In genomic region chr6:163392533-163392932, GRCh38 we compare ENCODE assay signal across 9 cellular contexts. TPM values are rescaled to one million over a fixed set of nuclear protein-coding genes. Genes with fewer than 3 reads are reported as not detected.
DNase-seq lines count a peak whose midpoint lies in the region; ATAC-seq, FAIRE-seq and TF ChIP-seq lines count a peak whose summit lies in the region.
"Had no signal": no experiment of that assay in that cellular context is flagged by ENCODE, and none has a peak within 500 bp of the region (broad histone marks: within the 10 kb centered on the region; RNA-seq: fewer than 3 reads in every experiment).

No MANE protein-coding gene starts in this region.

- no peak overlapping the region for H2BK120ac ChIP-seq in H9 (ENCODE audit: low read depth, low read length, poor library complexity, severe bottlenecking)

- H3T11ph ChIP-seq in H9 (ENCODE audit: low read length) = no peak overlapping the region

- H3K79me2 ChIP-seq in MM.1S (ENCODE audit: low read length) (no peaks in the 10 kb centered on the region), hepatocyte (no peaks in the 10 kb centered on the region), Karpas-422 (ENCODE audit: low read length) (no peaks in the 10 kb centered on the region), H9 (ENCODE audit: insufficient read depth, low read length) (no peaks in the 10 kb centered on the region)

- peaks cover 3% of the 10 kb centered on the region for H3K23me2 ChIP-seq in H9 (ENCODE audit: insufficient read length, low read depth, low read length, poor library complexity, severe bottlenecking)

- H2BK5ac ChIP-seq in H9 (ENCODE audit: insufficient read length, low read length) = no peak overlapping the region

- peak; percentile 9 for DNase-seq in MM.1S
- DNase-seq in body of pancreas = peak; percentile 65 to 81 (median 75)
- DNase-seq in hepatocyte (ENCODE audit: low spot score) = peak; percentile 55
- DNase-seq in testis = peak; percentile 76
- DNase-seq in Karpas-422 = no peak
- DNase-seq in H9 = no peak
- DNase-seq in frontal cortex (ENCODE audit: low spot score in 2 of 2) = no peak
- DNase-seq: NCI-H1436 treated with DMSO at 0.1 percent for 48 hours had no signal

- H4K20me1 ChIP-seq in MM.1S (ENCODE audit: insufficient read depth, low read length) = no peaks in the 10 kb centered on the region
- no peaks in the 10 kb centered on the region for H4K20me1 ChIP-seq in hepatocyte (ENCODE audit: insufficient read depth, poor library complexity, severe bottlenecking)
- H4K20me1 ChIP-seq in Karpas-422 (ENCODE audit: insufficient read depth, low read depth, low read length) = no peaks in the 10 kb centered on the region
- no peaks in the 10 kb centered on the region for H4K20me1 ChIP-seq in H9 (ENCODE audit: control insufficient read depth, insufficient read depth, insufficient read length)

- no peak overlapping the region for H4K5ac ChIP-seq in H9 (ENCODE audit: insufficient read length, low read depth, low read length)

- intact Hi-C loops in body of pancreas (cut with DNase I) (no loop called here), testis (cut with DNase I; ENCODE audit: low total_unique reads) (no loop called here)

- no peaks in the 10 kb centered on the region for H3K36me3 ChIP-seq in MM.1S (replicated peaks; ENCODE audit: insufficient read depth, low read length)
- no peaks in the 10 kb centered on the region for H3K36me3 ChIP-seq in body of pancreas (replicated peaks in 1 of 2; ENCODE audit: insufficient read depth in 1 of 2, low read depth in 2 of 2)
- H3K36me3 ChIP-seq in hepatocyte (replicated peaks; ENCODE audit: insufficient read depth, low read depth) = no peaks in the 10 kb centered on the region
- H3K36me3 ChIP-seq in testis (ENCODE audit: low read depth, missing control alignments) = no peaks in the 10 kb centered on the region
- H3K36me3 ChIP-seq in Karpas-422 (ENCODE audit: insufficient read depth, low read length) = no peaks in the 10 kb centered on the region

- TF ChIP-seq POLR2A in body of pancreas (IDR thresholded peaks at IDR 0.05) = no peak
- TF ChIP-seq POLR2A in testis (IDR thresholded peaks at IDR 0.05) = no peak

- H3K27me3 Mint-ChIP-seq in H9 (ENCODE audit: low read depth) = no peaks in the 10 kb centered on the region

- peaks cover 27 to 31% of the 10 kb centered on the region in 2 experiments for H3K4me1 Mint-ChIP-seq in H9

- H3K9me3 ChIP-seq in MM.1S (replicated peaks; ENCODE audit: insufficient read depth, low read length) = no peaks in the 10 kb centered on the region
- H3K9me3 ChIP-seq in body of pancreas = peaks cover 0 to 3% (median 0%) of the 10 kb centered on the region in 3 donors
- H3K9me3 ChIP-seq in hepatocyte (ENCODE audit: low read depth) = no peaks in the 10 kb centered on the region
- no peaks in the 10 kb centered on the region for H3K9me3 ChIP-seq in testis
- peaks cover 14% of the 10 kb centered on the region for H3K9me3 ChIP-seq in Karpas-422 (ENCODE audit: low read length)
- H3K9me3 ChIP-seq in H9 (ENCODE audit: control insufficient read depth, low read depth, low read length) = no peaks in the 10 kb centered on the region

- H3K18ac ChIP-seq in H9 (ENCODE audit: insufficient read length, low read depth, low read length) = no peak overlapping the region

- no peak overlapping the region for H3K4me3 ChIP-seq in MM.1S (ENCODE audit: low read length)
- no peak overlapping the region for H3K4me3 ChIP-seq in body of pancreas
- no peak overlapping the region for H3K4me3 ChIP-seq in hepatocyte
- no peak overlapping the region for H3K4me3 ChIP-seq in testis
- H3K4me3 ChIP-seq in Karpas-422 (ENCODE audit: low read length) = no peak overlapping the region

- H3K23ac ChIP-seq in H9 (ENCODE audit: insufficient read length, low read depth, low read length) = no peak overlapping the region

- WGBS in body of pancreas, 2 donors = 0 to 4% methylated on average over 2 of the region's 2 CpGs
- 60% methylated on average over 2 of the region's 2 CpGs for WGBS in hepatocyte (ENCODE audit: low lambda C conversion rate, missing lambda C conversion rate)
- 13 to 18% methylated on average over 2 of the region's 2 CpGs for WGBS in testis, 2 donors
- no CpG with 5 or more reads among the region's 2 CpGs for WGBS in H9 (ENCODE audit: extremely low coverage, insufficient read length, low lambda C conversion rate)

- ATAC-seq in body of pancreas = peak; percentile 85

- H2AK5ac ChIP-seq in H9 (ENCODE audit: insufficient read length, low read length) = no peak overlapping the region

- H3K14ac ChIP-seq in H9 (ENCODE audit: insufficient read depth, low read length) = no peak overlapping the region

- H3K9ac ChIP-seq in MM.1S (ENCODE audit: low read length) (no peak overlapping the region), Karpas-422 (ENCODE audit: low read length) (no peak overlapping the region), H9 (ENCODE audit: extremely low read depth, insufficient read length, low read length) (no peak overlapping the region)

- H2BK20ac ChIP-seq in H9 (ENCODE audit: low read depth, low read length, poor library complexity, severe bottlenecking) = no peak overlapping the region

- H4K91ac ChIP-seq in H9 (ENCODE audit: insufficient read length, low read depth, low read length) = no peak overlapping the region

- no peak overlapping the region for H3K56ac ChIP-seq in H9 (ENCODE audit: insufficient read length, low read depth, low read length)

- H4K8ac ChIP-seq in H9 (replicated peaks; ENCODE audit: insufficient read length, low read depth, low read length) = no peak overlapping the region

- H3K79me1 ChIP-seq in H9 (ENCODE audit: insufficient read depth, low read depth, low read length, poor library complexity, severe bottlenecking) = no peaks in the 10 kb centered on the region

- H3K4ac ChIP-seq in H9 (ENCODE audit: low read depth, low read length) = no peak overlapping the region

- no peak overlapping the region for H2BK12ac ChIP-seq in H9 (ENCODE audit: insufficient read length, low read depth, low read length)

- H3K27me3 ChIP-seq in MM.1S (replicated peaks; ENCODE audit: insufficient read depth, low read length) (no peaks in the 10 kb centered on the region), body of pancreas (no peaks in the 10 kb centered on the region), hepatocyte (no peaks in the 10 kb centered on the region), testis (no peaks in the 10 kb centered on the region), Karpas-422 (ENCODE audit: low read length) (no peaks in the 10 kb centered on the region), H9 (ENCODE audit: insufficient read depth, low read length) (no peaks in the 10 kb centered on the region)

- no peak overlapping the region for H3K27ac Mint-ChIP-seq in H9

- H3K4me2 ChIP-seq in MM.1S (ENCODE audit: low read depth, low read length) (no peak overlapping the region), hepatocyte (no peak overlapping the region), Karpas-422 (ENCODE audit: low read depth, low read length, poor library complexity, severe bottlenecking) (no peak overlapping the region), H9 (ENCODE audit: insufficient read depth, insufficient read length, low read length) (no peak overlapping the region)

- no peaks in the 10 kb centered on the region for H3K4me1 ChIP-seq in MM.1S (ENCODE audit: low read length)
- peaks cover 10% of the 10 kb centered on the region for H3K4me1 ChIP-seq in body of pancreas
- no peaks in the 10 kb centered on the region for H3K4me1 ChIP-seq in hepatocyte (ENCODE audit: insufficient read depth)
- H3K4me1 ChIP-seq in testis = peaks cover 28% of the 10 kb centered on the region
- H3K4me1 ChIP-seq in Karpas-422 (ENCODE audit: low read length) = no peaks in the 10 kb centered on the region
- peaks cover 2% of the 10 kb centered on the region; the same call in 1 of the 2 replicates for H3K4me1 ChIP-seq in H9 (ENCODE audit: insufficient read depth, low read length)

- H3K4me3 Mint-ChIP-seq in H9 = no peak overlapping the region

- peaks cover 0 to 4% (median 0%) of the 10 kb centered on the region in 3 experiments; a peak in 1 of 7 replicates for H3K36me3 Mint-ChIP-seq in H9 (ENCODE audit: insufficient read depth in 1 of 3, low read depth in 3 of 3)

- no peak overlapping the region for H3K27ac ChIP-seq in MM.1S (ENCODE audit: low read length)
- no peak overlapping the region for H3K27ac ChIP-seq in body of pancreas
- no peak overlapping the region for H3K27ac ChIP-seq in hepatocyte
- no peak overlapping the region for H3K27ac ChIP-seq in testis
- no peak overlapping the region for H3K27ac ChIP-seq in Karpas-422 (ENCODE audit: low read length)
- H3K27ac ChIP-seq in H9 (ENCODE audit: insufficient read length, low read depth, low read length) = no peak overlapping the region

- no peaks in the 10 kb centered on the region for H3F3A ChIP-seq in MM.1S (ENCODE audit: insufficient read depth, low read length)

- TF ChIP-seq CTCF in MM.1S (IDR thresholded peaks at IDR 0.05; ENCODE audit: low read length) (no peak), body of pancreas (IDR thresholded peaks at IDR 0.05) (no peak), hepatocyte (IDR thresholded peaks at IDR 0.05; ENCODE audit: poor library complexity) (no peak), testis (IDR thresholded peaks at IDR 0.05) (no peak), H9 (conservative IDR thresholded peaks at IDR 0.05) (no peak)

- FAIRE-seq in frontal cortex (lab: Jason Lieb, UNC) = no peak
- FAIRE-seq: G401.6 had no signal

- H2AFZ ChIP-seq in MM.1S (ENCODE audit: low read length) (no peak overlapping the region), hepatocyte (no peak overlapping the region), Karpas-422 (ENCODE audit: low read length) (no peak overlapping the region), H9 (ENCODE audit: low read length) (no peak overlapping the region)

- H3K9me3 Mint-ChIP-seq in H9 = no peaks in the 10 kb centered on the region; a peak in 1 of 5 replicates

- H2BK15ac ChIP-seq in H9 (ENCODE audit: low read depth, low read length) = no peak overlapping the region

- H3K9me2 ChIP-seq in MM.1S (replicated peaks; ENCODE audit: insufficient read depth, low read length) (no peaks in the 10 kb centered on the region), hepatocyte (replicated peaks; ENCODE audit: insufficient read depth) (no peaks in the 10 kb centered on the region), Karpas-422 (replicated peaks; ENCODE audit: insufficient read depth, low read length) (no peaks in the 10 kb centered on the region)

RNA-seq across cellular contexts. Expression of gene QKI, which starts 22.0 kb away (rescaled TPM):
- total RNA-seq in body of pancreas = 10 to 100 TPM; 60.4 to 61.3 TPM
- total RNA-seq in hepatocyte = 81.8 and 92.5 TPM in 2 replicates
- 38.0 and 42.2 TPM in 2 replicates for polyA plus RNA-seq in hepatocyte
- 100 to 1,000 TPM; 315 to 366 TPM for total RNA-seq in testis
- 148 TPM for polyA plus RNA-seq in testis (ENCODE audit: insufficient read depth, low read depth, low replicate concordance)
- 0.04 TPM in 1 of 2 replicates, not detected in the other for total RNA-seq in Karpas-422 (2014; rRNA removed; shearing (Covaris generic); ENCODE audit: low replicate concordance)
- total RNA-seq in H9 (2021) = 176 TPM in 2 replicates
- 218 TPM for total RNA-seq in frontal cortex

Comparison
In these comparisons a context has a peak if more than half of its experiments do, and no peak if none do; other contexts are left out.
1. DNase-seq: peak in MM.1S (single experiment), body of pancreas (4 of 4), hepatocyte (single experiment) and testis (single experiment); none in Karpas-422 (single experiment), H9 (single experiment) and frontal cortex (0 of 2).
2. RNA of gene QKI, which starts 22.0 kb away (total RNA-seq): 315 to 366 TPM in testis, 218 TPM in frontal cortex (single experiment), 176 TPM in H9, 81.8 to 92.5 TPM in hepatocyte and 60.4 to 61.3 TPM in body of pancreas; 0.04 TPM in Karpas-422; every median in the first group is over 10 times any median in the second.